In the genomic region with DNA sequence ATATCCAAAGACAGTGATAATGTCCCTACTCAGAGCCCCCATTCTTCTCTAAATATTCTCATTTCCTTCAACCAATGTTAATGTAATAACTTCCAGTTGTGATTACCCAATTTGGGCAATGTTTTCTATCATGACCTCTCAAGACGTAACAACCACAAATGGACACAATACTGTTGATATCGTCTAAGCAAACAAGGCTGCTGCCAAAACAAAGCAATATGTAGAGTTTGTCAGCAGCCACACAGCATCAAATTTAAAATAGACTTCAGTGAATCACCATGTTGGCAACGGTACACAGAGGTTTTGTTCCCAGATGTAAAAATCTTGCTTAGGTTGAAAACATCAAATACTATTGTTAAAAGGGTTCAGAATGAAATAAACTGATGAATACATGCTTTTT, we compare ENCODE assay signal across 3 cellular contexts.
TF ChIP-seq lines count a peak whose summit lies in the region.

No MANE protein-coding gene starts in this region.

TF ChIP-seq in IMR-90, 13 proteins besides CTCF, POLR2A, EP300 and RAD21:
- no peak for TF ChIP-seq MXI1 (IDR thresholded peaks at IDR 0.05; ENCODE audit: borderline replicate concordance, low read depth, low read length)
- TF ChIP-seq FOS (IDR thresholded peaks at IDR 0.05; ENCODE audit: low read depth, low read length) = no peak
- no peak for TF ChIP-seq RFX5 (IDR thresholded peaks at IDR 0.05; ENCODE audit: low read depth, low read length)
- no peak for TF ChIP-seq RCOR1 (IDR thresholded peaks at IDR 0.05; ENCODE audit: insufficient replicate concordance, low read length)
- TF ChIP-seq BHLHE40 (IDR thresholded peaks at IDR 0.05; ENCODE audit: low read depth, low read length) = no peak
- no peak for TF ChIP-seq NFE2L2 (IDR thresholded peaks at IDR 0.05; ENCODE audit: low read depth, low read length)
- no peak for TF ChIP-seq CHD1 (IDR thresholded peaks at IDR 0.05; ENCODE audit: low read depth, low read length)
- no peak for TF ChIP-seq MAZ (IDR thresholded peaks at IDR 0.05; ENCODE audit: borderline replicate concordance, low read depth, low read length)
- TF ChIP-seq SMC3 (IDR thresholded peaks at IDR 0.05; ENCODE audit: low read depth, low read length) = no peak
- TF ChIP-seq, protein P1, sequence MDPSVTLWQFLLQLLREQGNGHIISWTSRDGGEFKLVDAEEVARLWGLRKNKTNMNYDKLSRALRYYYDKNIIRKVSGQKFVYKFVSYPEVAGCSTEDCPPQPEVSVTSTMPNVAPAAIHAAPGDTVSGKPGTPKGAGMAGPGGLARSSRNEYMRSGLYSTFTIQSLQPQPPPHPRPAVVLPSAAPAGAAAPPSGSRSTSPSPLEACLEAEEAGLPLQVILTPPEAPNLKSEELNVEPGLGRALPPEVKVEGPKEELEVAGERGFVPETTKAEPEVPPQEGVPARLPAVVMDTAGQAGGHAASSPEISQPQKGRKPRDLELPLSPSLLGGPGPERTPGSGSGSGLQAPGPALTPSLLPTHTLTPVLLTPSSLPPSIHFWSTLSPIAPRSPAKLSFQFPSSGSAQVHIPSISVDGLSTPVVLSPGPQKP (IDR thresholded peaks at IDR 0.05; ENCODE audit: borderline replicate concordance, low read depth, low read length) = no peak
- TF ChIP-seq, protein P2, sequence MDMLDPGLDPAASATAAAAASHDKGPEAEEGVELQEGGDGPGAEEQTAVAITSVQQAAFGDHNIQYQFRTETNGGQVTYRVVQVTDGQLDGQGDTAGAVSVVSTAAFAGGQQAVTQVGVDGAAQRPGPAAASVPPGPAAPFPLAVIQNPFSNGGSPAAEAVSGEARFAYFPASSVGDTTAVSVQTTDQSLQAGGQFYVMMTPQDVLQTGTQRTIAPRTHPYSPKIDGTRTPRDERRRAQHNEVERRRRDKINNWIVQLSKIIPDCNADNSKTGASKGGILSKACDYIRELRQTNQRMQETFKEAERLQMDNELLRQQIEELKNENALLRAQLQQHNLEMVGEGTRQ (IDR thresholded peaks at IDR 0.05; ENCODE audit: low read depth, low read length) = no peak
- TF ChIP-seq CEBPB (IDR thresholded peaks at IDR 0.05; ENCODE audit: low read depth, low read length) = no peak

TF ChIP-seq in SK-N-SH, 30 proteins besides CTCF, POLR2A, EP300 and RAD21:
- TF ChIP-seq NFIC (IDR thresholded peaks at IDR 0.05; ENCODE audit: borderline replicate concordance) = peak; percentile 35
- TF ChIP-seq, protein P3, sequence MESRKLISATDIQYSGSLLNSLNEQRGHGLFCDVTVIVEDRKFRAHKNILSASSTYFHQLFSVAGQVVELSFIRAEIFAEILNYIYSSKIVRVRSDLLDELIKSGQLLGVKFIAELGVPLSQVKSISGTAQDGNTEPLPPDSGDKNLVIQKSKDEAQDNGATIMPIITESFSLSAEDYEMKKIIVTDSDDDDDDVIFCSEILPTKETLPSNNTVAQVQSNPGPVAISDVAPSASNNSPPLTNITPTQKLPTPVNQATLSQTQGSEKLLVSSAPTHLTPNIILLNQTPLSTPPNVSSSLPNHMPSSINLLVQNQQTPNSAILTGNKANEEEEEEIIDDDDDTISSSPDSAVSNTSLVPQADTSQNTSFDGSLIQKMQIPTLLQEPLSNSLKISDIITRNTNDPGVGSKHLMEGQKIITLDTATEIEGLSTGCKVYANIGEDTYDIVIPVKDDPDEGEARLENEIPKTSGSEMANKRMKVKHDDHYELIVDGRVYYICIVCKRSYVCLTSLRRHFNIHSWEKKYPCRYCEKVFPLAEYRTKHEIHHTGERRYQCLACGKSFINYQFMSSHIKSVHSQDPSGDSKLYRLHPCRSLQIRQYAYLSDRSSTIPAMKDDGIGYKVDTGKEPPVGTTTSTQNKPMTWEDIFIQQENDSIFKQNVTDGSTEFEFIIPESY (IDR thresholded peaks at IDR 0.05; ENCODE audit: borderline replicate concordance, low read depth) = no peak
- peak; percentile 69 for TF ChIP-seq TCF12 (IDR thresholded peaks at IDR 0.05)
- TF ChIP-seq GABPA (IDR thresholded peaks at IDR 0.05; ENCODE audit: low read depth) = no peak
- 0 out of 2 replicates have a peak, but pooled peaks have one; percentile 18 for TF ChIP-seq JUND (IDR thresholded peaks at IDR 0.05)

TF ChIP-seq in endothelial cell of umbilical vein, 7 proteins besides CTCF, POLR2A, EP300 and RAD21:
- TF ChIP-seq MYC (IDR thresholded peaks at IDR 0.05; ENCODE audit: low read depth, low read length) (no peak), JUN (IDR thresholded peaks at IDR 0.05; ENCODE audit: borderline replicate concordance, insufficient read depth, insufficient read length, low read depth) (peak; percentile 71), POLR2AphosphoS5 (IDR thresholded peaks at IDR 0.05; ENCODE audit: insufficient read depth, low read depth, low read length) (peak; percentile 90), FOS (IDR thresholded peaks at IDR 0.05; ENCODE audit: borderline replicate concordance, insufficient read depth, low read length) (peak; percentile 61), GATA2 (IDR thresholded peaks at IDR 0.05; ENCODE audit: insufficient read depth, insufficient read length, low read depth, low read length) (peak; percentile 94), EZH2 (IDR thresholded peaks at IDR 0.05; ENCODE audit: borderline replicate concordance, low read depth, low read length, severe bottlenecking) (no peak)
- TF ChIP-seq, protein P4, sequence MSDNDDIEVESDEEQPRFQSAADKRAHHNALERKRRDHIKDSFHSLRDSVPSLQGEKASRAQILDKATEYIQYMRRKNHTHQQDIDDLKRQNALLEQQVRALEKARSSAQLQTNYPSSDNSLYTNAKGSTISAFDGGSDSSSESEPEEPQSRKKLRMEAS (IDR thresholded peaks at IDR 0.05; ENCODE audit: insufficient read depth, insufficient read length) = no peak
TF ChIP-seq in endothelial cell of umbilical vein: peak in this region for 4.
